Comparison of ENCODE assay signal across 7 cellular contexts in genomic region chr16:15062085-15062810, GRCh38. TPM values are rescaled to one million over a fixed set of nuclear protein-coding genes. Genes with fewer than 3 reads are reported as not detected.
DNase-seq lines count a peak whose midpoint lies in the region; ATAC-seq and TF ChIP-seq lines count a peak whose summit lies in the region.
"Not testable (repeated sequence)": the region's sequence is repeated elsewhere in the genome, so short reads cannot be mapped to it uniquely, and the experiment has no call there.

No MANE protein-coding gene starts in this region.

- not testable (repeated sequence) for H3K9ac ChIP-seq in colonic mucosa (ENCODE audit: low read depth in 2 of 2, low read length in 2 of 2)

- not testable (repeated sequence) for H3K4me1 ChIP-seq in colonic mucosa
- peaks cover 25 to 29% of the 10 kb centered on the region in 2 experiments for H3K4me1 ChIP-seq in neutrophil (ENCODE audit: control insufficient read depth in 1 of 2, insufficient read depth in 1 of 2, low read depth in 1 of 2, low read length in 1 of 2)

- H3K4me1 Mint-ChIP-seq in HFFc6 (ENCODE audit: low read depth), result peaks cover 10% of the 10 kb centered on the region
- not testable (repeated sequence) for H3K4me1 Mint-ChIP-seq in activated CD4-positive, alpha-beta T cell treated with anti-CD3 and anti-CD28 coated beads for 36 hours
- H3K4me1 Mint-ChIP-seq in activated naive CD4-positive, alpha-beta T cell treated with anti-CD3 and anti-CD28 coated beads for 36 hours (ENCODE audit: low read depth), result peaks cover 13% of the 10 kb centered on the region

- H3K27ac Mint-ChIP-seq in HFFc6, result peak overlapping the region; percentile 74
- H3K27ac Mint-ChIP-seq in activated CD4-positive, alpha-beta T cell treated with anti-CD3 and anti-CD28 coated beads for 36 hours, result peak overlapping the region; percentile 81
- peak overlapping the region; percentile 87 for H3K27ac Mint-ChIP-seq in activated naive CD4-positive, alpha-beta T cell treated with anti-CD3 and anti-CD28 coated beads for 36 hours

- peaks cover 11% of the 10 kb centered on the region for H3K36me3 ChIP-seq in colonic mucosa
- peaks cover 12% of the 10 kb centered on the region for H3K36me3 ChIP-seq in neutrophil

- not testable (repeated sequence) for TF ChIP-seq CTCF in HFFc6 (IDR thresholded peaks at IDR 0.05); colonic mucosa (IDR thresholded peaks at IDR 0.05); neutrophil (IDR thresholded peaks at IDR 0.05)

- H3K27me3 Mint-ChIP-seq in HFFc6 (ENCODE audit: insufficient read depth); activated CD4-positive, alpha-beta T cell treated with anti-CD3 and anti-CD28 coated beads for 36 hours; activated naive CD4-positive, alpha-beta T cell treated with anti-CD3 and anti-CD28 coated beads for 36 hours (ENCODE audit: low read depth): not testable (repeated sequence)

- not testable (repeated sequence) for H3K27me3 ChIP-seq in colonic mucosa, neutrophil

- H3K9me3 Mint-ChIP-seq in HFFc6; activated CD4-positive, alpha-beta T cell treated with anti-CD3 and anti-CD28 coated beads for 36 hours (ENCODE audit: low read depth); activated naive CD4-positive, alpha-beta T cell treated with anti-CD3 and anti-CD28 coated beads for 36 hours: not testable (repeated sequence)

- DNase-seq in HFFc6 (peak; percentile 10), NOMO-1 treated with dmso at 0.1 percent for 144 hours (lab: John Stamatoyannopoulos, UW; ENCODE audit: unreplicated experiment) (peak; percentile 9), colonic mucosa (peak; percentile 68), glomerular endothelial cell (ENCODE audit: extremely low read depth, low read depth, low spot score) (peak; percentile 34)
- not testable (repeated sequence) for DNase-seq in activated CD4-positive, alpha-beta T cell treated with anti-CD3 and anti-CD28 coated beads for 36 hours
- peak; percentile 31 for DNase-seq in activated naive CD4-positive, alpha-beta T cell treated with anti-CD3 and anti-CD28 coated beads for 36 hours

- peaks cover 39% of the 10 kb centered on the region for H3K36me3 Mint-ChIP-seq in HFFc6 (ENCODE audit: low read depth)
- H3K36me3 Mint-ChIP-seq in activated CD4-positive, alpha-beta T cell treated with anti-CD3 and anti-CD28 coated beads for 36 hours (ENCODE audit: low read depth), result peaks cover 51% of the 10 kb centered on the region
- peaks cover 40% of the 10 kb centered on the region for H3K36me3 Mint-ChIP-seq in activated naive CD4-positive, alpha-beta T cell treated with anti-CD3 and anti-CD28 coated beads for 36 hours (ENCODE audit: low read depth)

- H3K27ac ChIP-seq in colonic mucosa, result not testable (repeated sequence)
- peak overlapping the region; percentile 77 for H3K27ac ChIP-seq in neutrophil

- intact Hi-C loops in activated CD4-positive, alpha-beta T cell treated with anti-CD3 and anti-CD28 coated beads for 36 hours (cut with DNase I, micrococcal nuclease); activated naive CD4-positive, alpha-beta T cell treated with anti-CD3 and anti-CD28 coated beads for 36 hours (cut with micrococcal nuclease); colonic mucosa (cut with DNase I): not testable (repeated sequence)

- not testable (repeated sequence) for H3K4me3 Mint-ChIP-seq in HFFc6; activated CD4-positive, alpha-beta T cell treated with anti-CD3 and anti-CD28 coated beads for 36 hours; activated naive CD4-positive, alpha-beta T cell treated with anti-CD3 and anti-CD28 coated beads for 36 hours

- ATAC-seq in activated CD4-positive, alpha-beta T cell treated with anti-CD3 and anti-CD28 coated beads for 36 hours, result peak; percentile 89

- H3K4me3 ChIP-seq in colonic mucosa; neutrophil (ENCODE audit: low read depth in 1 of 2, low read length in 1 of 2): not testable (repeated sequence)

- POLR2A ChIA-PET in activated CD4-positive, alpha-beta T cell treated with anti-CD3 and anti-CD28 coated beads for 36 hours (lab: Charles Lee), result not testable (repeated sequence)

- H3K9me3 ChIP-seq in colonic mucosa, neutrophil: not testable (repeated sequence)

- CTCF ChIA-PET in activated CD4-positive, alpha-beta T cell treated with anti-CD3 and anti-CD28 coated beads for 36 hours (lab: Charles Lee), result interaction anchor here (7.9 kb wide), 1 partner anchor 10 kb away, joined by 39 read pairs; no protein-coding TSS in a partner anchor
- CTCF ChIA-PET in activated naive CD4-positive, alpha-beta T cell treated with anti-CD3 and anti-CD28 coated beads for 36 hours (lab: Charles Lee), result interaction anchor here (0.9 to 1.3 kb wide), 3 partner anchors 9 to 18 kb away, joined by 3 to 6 read pairs (median 3); no protein-coding TSS in a partner anchor

RNA-seq across cellular contexts. Expression of gene NTAN1, which starts 6.4 kb away (rescaled TPM):
- total RNA-seq in HFFc6 (2021; fragmentation: NEBNext Ultra II Directional; extraction: Animal tissue kit (Norgen Biotek cat#: 25700)), result 10 to 100 TPM; 42.7 to 56.0 (median 49.7) TPM
- total RNA-seq in activated CD4-positive, alpha-beta T cell treated with anti-CD3 and anti-CD28 coated beads for 36 hours, result 10 to 100 TPM; 42.2 to 52.7 TPM
- 10 to 100 TPM; 30.0 to 36.1 TPM for total RNA-seq in activated naive CD4-positive, alpha-beta T cell treated with anti-CD3 and anti-CD28 coated beads for 36 hours
- 10 to 100 TPM; 24.2 to 28.4 TPM for total RNA-seq in colonic mucosa
- 109 and 117 TPM in 2 replicates for total RNA-seq in glomerular endothelial cell

RNA-seq across cellular contexts. Expression of gene RRN3, which starts 31.8 kb away (rescaled TPM):
- 10 to 100 TPM; 27.8 to 36.3 (median 31.3) TPM for total RNA-seq in HFFc6 (2021; fragmentation: NEBNext Ultra II Directional; extraction: Animal tissue kit (Norgen Biotek cat#: 25700))
- 10 to 100 TPM; 27.0 to 36.1 TPM for total RNA-seq in activated CD4-positive, alpha-beta T cell treated with anti-CD3 and anti-CD28 coated beads for 36 hours
- total RNA-seq in activated naive CD4-positive, alpha-beta T cell treated with anti-CD3 and anti-CD28 coated beads for 36 hours, result 10 to 100 TPM; 29.6 to 32.4 TPM
- 10 to 100 TPM; 26.8 to 28.6 TPM for total RNA-seq in colonic mucosa
- 24.3 and 28.3 TPM in 2 replicates for total RNA-seq in glomerular endothelial cell
